ENCODE assay signal across 13 cellular contexts in genomic region chr11:134579709-134580634, GRCh38.
A peak's percentile ranks its signal among the peaks of the same experiment; 100 is the strongest.
DNase-seq lines count a peak whose midpoint lies in the region; TF ChIP-seq lines count a peak whose summit lies in the region.
"Had no signal": no experiment of that assay in that cellular context is flagged by ENCODE, and none has a peak within 500 bp of the region (broad histone marks: within the 10 kb centered on the region; RNA-seq: fewer than 3 reads in every experiment).

No MANE protein-coding gene starts in this region.

- no peak overlapping the region for H2BK120ac ChIP-seq in neuronal stem cell (ENCODE audit: low read depth, low read length)

- H2BK5ac ChIP-seq in neuronal stem cell (ENCODE audit: low read length) = peak overlapping the region; percentile 22

- H3K36me3 ChIP-seq in H7 (replicated peaks; ENCODE audit: control insufficient read depth, insufficient read depth, low read length) = no peaks in the 10 kb centered on the region
- no peaks in the 10 kb centered on the region for H3K36me3 ChIP-seq in neuronal stem cell (replicated peaks in 1 of 2; ENCODE audit: control insufficient read depth in 2 of 2, insufficient read depth in 2 of 2, low read length in 2 of 2)
- H3K36me3 ChIP-seq in HAP-1 (replicated peaks) = no peaks in the 10 kb centered on the region
- H3K36me3 ChIP-seq in SJCRH30 = no peaks in the 10 kb centered on the region
- H3K36me3 ChIP-seq: BLaER1 treated with 17β-estradiol and CSF1 and Interleukin-3, amounts not matched to agents 10 nM and 100 nM; heart right ventricle; ovary had no signal

- no peaks in the 10 kb centered on the region for H3K79me1 ChIP-seq in neuronal stem cell (ENCODE audit: low read depth, low read length)

- WGBS in neuronal stem cell (ENCODE audit: extremely low coverage in 2 of 2, insufficient read length in 2 of 2, insufficient replicate concordance in 1 of 2), 2 donors = no CpG with 5 or more reads among the region's 16 CpGs

- H3K4me3 ChIP-seq in H7 (ENCODE audit: insufficient read depth, low read depth, low read length) = no peak overlapping the region
- no peak overlapping the region for H3K4me3 ChIP-seq in neuronal stem cell (ENCODE audit: low read length in 2 of 2)
- H3K4me3 ChIP-seq in HAP-1 = no peak overlapping the region
- H3K4me3 ChIP-seq in SJCRH30 = no peak overlapping the region
- H3K4me3 ChIP-seq: BLaER1 treated with 17β-estradiol and CSF1 and Interleukin-3, amounts not matched to agents 10 nM and 100 nM; heart right ventricle; ovary had no signal

- DNase-seq in DMS79 treated with DMSO at 0.1 percent for 48 hours (lab: John Stamatoyannopoulos, UW) (peak; percentile 91), H7 (peak; percentile 52), RWPE1 (ENCODE audit: low spot score) (peak; percentile 18), neuronal stem cell (ENCODE audit: low spot score) (no peak), HAP-1 (ENCODE audit: low spot score in 2 of 2) (no peak), SJCRH30 (no peak)
- DNase-seq in activated naive CD4-positive, alpha-beta T cell treated with Interleukin-2 at 50 U/mL for 16 hours = no peak
- DNase-seq: activated gamma-delta T cell; heart right ventricle; ovary; stimulated activated naive CD8-positive, alpha-beta T cell treated with anti-CD3 and anti-CD28 coated beads, Interleukin-15, Interleukin-2, amounts not matched to agents 100 U/mL and 50 U/mL, for 24 hours had no signal

- no peak overlapping the region for H2AFZ ChIP-seq in neuronal stem cell (ENCODE audit: low read length)

- CTCF ChIA-PET in RWPE1 (lab: Yijun Ruan, JAX) = interaction anchor here (0.6 to 0.7 kb wide), 3 partner anchors 76 to 146 kb away, joined by 3 read pairs; no protein-coding TSS in a partner anchor

- H4K91ac ChIP-seq in neuronal stem cell (ENCODE audit: low read depth, low read length, poor library complexity) = no peak overlapping the region

- H2AK5ac ChIP-seq in neuronal stem cell (ENCODE audit: low read depth, low read length) = peak overlapping the region; percentile 37

- H4K8ac ChIP-seq in neuronal stem cell (ENCODE audit: low read depth, low read length) = no peak overlapping the region

- H3K14ac ChIP-seq in neuronal stem cell (ENCODE audit: low read length) = peak overlapping the region; percentile 31

- in situ Hi-C loops in HAP-1 (cut with MboI; ENCODE audit: low sequenced_read_pairs) = no loop called here

- POLR2A ChIA-PET in RWPE1 (lab: Yijun Ruan, JAX; ENCODE audit: low non-redundant PET) = no interaction called here

- H3K27me3 ChIP-seq in H7 (ENCODE audit: control insufficient read depth, insufficient read depth, low read length) = no peaks in the 10 kb centered on the region; the same call in 1 of the 2 replicates
- H3K27me3 ChIP-seq in neuronal stem cell (ENCODE audit: control insufficient read depth in 3 of 3, insufficient read depth in 3 of 3, low read depth in 1 of 3, low read length in 3 of 3) = peaks cover 0 to 16% (median 0%) of the 10 kb centered on the region in 3 experiments
- H3K27me3 ChIP-seq in HAP-1 (ENCODE audit: low read depth) = peaks cover 16% of the 10 kb centered on the region
- H3K27me3 ChIP-seq in SJCRH30 = peaks cover 28% of the 10 kb centered on the region
- H3K27me3 ChIP-seq: ovary had no signal

- H3K4me1 ChIP-seq in neuronal stem cell (ENCODE audit: control insufficient read depth in 2 of 2, insufficient read depth in 1 of 2, low read depth in 1 of 2, low read length in 2 of 2) = peaks cover 0 to 3% of the 10 kb centered on the region in 2 donors
- no peaks in the 10 kb centered on the region for H3K4me1 ChIP-seq in HAP-1
- no peaks in the 10 kb centered on the region for H3K4me1 ChIP-seq in SJCRH30

- TF ChIP-seq CTCF in RWPE1 (conservative IDR thresholded peaks at IDR 0.05; ENCODE audit: low read depth) = no peak

- no peak overlapping the region for H2BK12ac ChIP-seq in neuronal stem cell (ENCODE audit: low read length)

- no peak overlapping the region for H3K4ac ChIP-seq in neuronal stem cell (ENCODE audit: low read length)

- no peak overlapping the region for H3K4me2 ChIP-seq in neuronal stem cell (ENCODE audit: insufficient read depth, low read length, poor library complexity, severe bottlenecking)
- H3K4me2 ChIP-seq: BLaER1 treated with 17β-estradiol and CSF1 and Interleukin-3, amounts not matched to agents 10 nM and 100 nM had no signal

- H2BK15ac ChIP-seq in neuronal stem cell (ENCODE audit: low read length) = no peak overlapping the region

- H3K9me3 ChIP-seq in neuronal stem cell (replicated peaks in 1 of 2; ENCODE audit: control insufficient read depth in 2 of 2, insufficient read depth in 1 of 2, low read depth in 1 of 2, low read length in 2 of 2) = no peaks in the 10 kb centered on the region
- no peaks in the 10 kb centered on the region for H3K9me3 ChIP-seq in HAP-1
- H3K9me3 ChIP-seq in SJCRH30 (replicated peaks) = no peaks in the 10 kb centered on the region
- H3K9me3 ChIP-seq: BLaER1 treated with 17β-estradiol and CSF1 and Interleukin-3, amounts not matched to agents 10 nM and 100 nM; heart right ventricle; ovary had no signal

- H3K23ac ChIP-seq in neuronal stem cell (ENCODE audit: low read depth, low read length, poor library complexity) = no peak overlapping the region

- H3K9ac ChIP-seq in neuronal stem cell (ENCODE audit: low read depth, low read length, poor library complexity) = no peak overlapping the region
- H3K9ac ChIP-seq: BLaER1 treated with 17β-estradiol and CSF1 and Interleukin-3, amounts not matched to agents 10 nM and 100 nM had no signal

- H3K18ac ChIP-seq in neuronal stem cell (ENCODE audit: low read length) = peak overlapping the region; percentile 61

- H3K27ac ChIP-seq in RWPE1 = no peak overlapping the region
- no peak overlapping the region for H3K27ac ChIP-seq in neuronal stem cell (replicated peaks; ENCODE audit: low read length)
- no peak overlapping the region for H3K27ac ChIP-seq in SJCRH30
- H3K27ac ChIP-seq: BLaER1 treated with 17β-estradiol and CSF1 and Interleukin-3, amounts not matched to agents 10 nM and 100 nM; heart right ventricle; HL-60; ovary had no signal

Comparison
In these comparisons a context has a peak if more than half of its experiments do, and no peak if none do; other contexts are left out.
1. DNase-seq: peak in DMS79 treated with DMSO at 0.1 percent for 48 hours (single experiment), H7 (single experiment) and RWPE1 (single experiment); none in neuronal stem cell (single experiment), activated naive CD4-positive, alpha-beta T cell treated with Interleukin-2 at 50 U/mL for 16 hours (single experiment), HAP-1 (0 of 2) and SJCRH30 (0 of 2).